2 cellular contexts compared by ENCODE assay signal in genomic region chr17:57744195-57745170, GRCh38.
A peak's percentile ranks its signal among the peaks of the same experiment; 100 is the strongest.
TF ChIP-seq lines count a peak whose summit lies in the region.

No MANE protein-coding gene starts in this region.

TF ChIP-seq in GM12878, 131 proteins besides CTCF, POLR2A, EP300 and RAD21 (continued from another document):
- TF ChIP-seq BCL3 (IDR thresholded peaks at IDR 0.05; ENCODE audit: borderline replicate concordance, insufficient read depth, low read depth, low read length, poor library complexity, severe bottlenecking) (no peak), MEF2B (IDR thresholded peaks at IDR 0.05; ENCODE audit: partially characterized antibody, poor library complexity, severe bottlenecking) (peak; percentile 41), NBN (IDR thresholded peaks at IDR 0.05) (0 out of 2 replicates have a peak, but pooled peaks have one; percentile 38), FOS (IDR thresholded peaks at IDR 0.05; ENCODE audit: borderline replicate concordance, extremely low read depth, insufficient read length) (no peak), TCF12 (IDR thresholded peaks at IDR 0.05; ENCODE audit: low read depth, low read length) (0 out of 2 replicates have a peak, but pooled peaks have one; percentile 16), RELB (IDR thresholded peaks at IDR 0.05; ENCODE audit: low read depth) (no peak)

TF ChIP-seq in SK-N-SH treated with all-trans-retinoic acid at 6 μM for 48 hours, 23 proteins besides CTCF, POLR2A, EP300 and RAD21 (continued from another document):
- no peak for TF ChIP-seq POU6F1 (CRISPR knock-in tag; IDR thresholded peaks at IDR 0.05; ENCODE audit: borderline replicate concordance, low read depth)
